ENCODE assay signal across 12 cellular contexts in genomic region chr2:164252568-164253287, GRCh38.
DNase-seq lines count a peak whose midpoint lies in the region; ATAC-seq and TF ChIP-seq lines count a peak whose summit lies in the region.
"Had no signal": no experiment of that assay in that cellular context is flagged by ENCODE, and none has a peak within 500 bp of the region (broad histone marks: within the 10 kb centered on the region; RNA-seq: fewer than 3 reads in every experiment).

No MANE protein-coding gene starts in this region.

- 54 to 90% methylated on average over 2 of the region's 2 CpGs for WGBS in gastroesophageal sphincter (ENCODE audit: low coverage in 1 of 2), 2 donors

- intact Hi-C loops in posterior vena cava (cut with DNase I) = no loop called here

- H3K27ac ChIP-seq in foreskin keratinocyte = no peak overlapping the region
- H3K27ac ChIP-seq in gastroesophageal sphincter = no peak overlapping the region
- H3K27ac ChIP-seq: thoracic aorta had no signal

- H3K9me3 ChIP-seq in gastroesophageal sphincter = no peaks in the 10 kb centered on the region
- H3K9me3 ChIP-seq: thoracic aorta had no signal

- H3K4me1 ChIP-seq in foreskin keratinocyte (no peaks in the 10 kb centered on the region), gastroesophageal sphincter (no peaks in the 10 kb centered on the region)

- H3K36me3 ChIP-seq in gastroesophageal sphincter = no peaks in the 10 kb centered on the region
- H3K36me3 ChIP-seq: thoracic aorta had no signal

- no peak for TF ChIP-seq EP300 in gastroesophageal sphincter (IDR thresholded peaks at IDR 0.05)

- TF ChIP-seq POLR2A in gastroesophageal sphincter (IDR thresholded peaks at IDR 0.05) = no peak

- no peaks in the 10 kb centered on the region for H3K27me3 ChIP-seq in foreskin keratinocyte
- H3K27me3 ChIP-seq in gastroesophageal sphincter = no peaks in the 10 kb centered on the region

- ATAC-seq in GM19351 (IDR thresholded peaks at IDR 0.05; ENCODE audit: unreplicated experiment) = peak; percentile 97
- peak; percentile 73 for ATAC-seq in HG02623 (IDR thresholded peaks at IDR 0.05; ENCODE audit: unreplicated experiment)
- peak; percentile 94 for ATAC-seq in HG03432 (IDR thresholded peaks at IDR 0.05; ENCODE audit: unreplicated experiment)
- no peak for ATAC-seq in foreskin keratinocyte
- no peak for ATAC-seq in gastroesophageal sphincter
- ATAC-seq: T-cell had no signal

- DNase-seq in GM12865 (ENCODE audit: low read depth) (peak; percentile 71), foreskin keratinocyte (no peak), NCI-H146 treated with DMSO at 0.1 percent for 48 hours (lab: John Stamatoyannopoulos, UW; ENCODE audit: unreplicated experiment) (no peak), posterior vena cava (ENCODE audit: low spot score) (no peak)
- DNase-seq: activated naive CD8-positive, alpha-beta T cell treated with anti-CD3 and anti-CD28 coated beads, Interleukin-2, amount 10 ng/mL, durations not matched to agents 7 days and 5 days; NCI-H187; T-cell had no signal

- no peak for TF ChIP-seq CTCF in GM12865 (IDR thresholded peaks at IDR 0.05; ENCODE audit: insufficient read depth, low read depth, low read length, missing control alignments)
- TF ChIP-seq CTCF in foreskin keratinocyte (conservative IDR thresholded peaks at IDR 0.05) = no peak
- no peak for TF ChIP-seq CTCF in gastroesophageal sphincter (IDR thresholded peaks at IDR 0.05)

- H3K4me3 ChIP-seq in GM12865 (ENCODE audit: low read depth, low read length) (no peak overlapping the region), gastroesophageal sphincter (no peak overlapping the region)
- H3K4me3 ChIP-seq: thoracic aorta had no signal

Comparison
In these comparisons a context has a peak if more than half of its experiments do, and no peak if none do; other contexts are left out.
1. ATAC-seq: peak in GM19351 (single experiment), HG02623 (single experiment) and HG03432 (single experiment); none in foreskin keratinocyte (single experiment) and gastroesophageal sphincter (single experiment).